ENCODE assay signal across 8 cellular contexts in genomic region chr13:39655041-39655568, GRCh38. TPM values are rescaled to one million over a fixed set of nuclear protein-coding genes. Genes with fewer than 3 reads are reported as not detected.
A peak's percentile ranks its signal among the peaks of the same experiment; 100 is the strongest.
DNase-seq lines count a peak whose midpoint lies in the region; TF ChIP-seq lines count a peak whose summit lies in the region.

No MANE protein-coding gene starts in this region.

- H3K4me3 Mint-ChIP-seq in Caco-2 (ENCODE audit: unreplicated experiment) = peak overlapping the region; percentile 98

- no peaks in the 10 kb centered on the region for H3K9me3 ChIP-seq in Caco-2
- no peaks in the 10 kb centered on the region for H3K9me3 ChIP-seq in HAP-1

- H3K9me3 Mint-ChIP-seq in Caco-2 (ENCODE audit: unreplicated experiment) = no peaks in the 10 kb centered on the region

- no peaks in the 10 kb centered on the region for H3K4me1 Mint-ChIP-seq in Caco-2 (ENCODE audit: low read depth, unreplicated experiment)

- H3K36me3 ChIP-seq in Caco-2 (ENCODE audit: control insufficient read depth, insufficient read depth, low read length) (no peaks in the 10 kb centered on the region), HAP-1 (replicated peaks) (no peaks in the 10 kb centered on the region)

- H3K27ac Mint-ChIP-seq in Caco-2 (ENCODE audit: unreplicated experiment) = peak overlapping the region; percentile 56

- peaks cover 1% of the 10 kb centered on the region for H3K27me3 Mint-ChIP-seq in Caco-2 (ENCODE audit: insufficient read depth, unreplicated experiment)

- TSS peak; percentile 90 for BruUV-seq in Caco-2 (replicated peaks; lab: Mats Ljungman, UMichigan)

- no peak for TF ChIP-seq CTCF in Caco-2 (IDR thresholded peaks at IDR 0.05; ENCODE audit: insufficient read depth in 1 of 2, low read depth in 1 of 2, low read length in 1 of 2, severe bottlenecking in 1 of 2, unreplicated experiment in 1 of 2)

- H3K4me3 ChIP-seq in Caco-2 (ENCODE audit: low read depth, low read length) = peak overlapping the region; percentile 99
- H3K4me3 ChIP-seq in HAP-1 = peak overlapping the region; percentile 78
- H3K4me3 ChIP-seq in skin epidermis = peak overlapping the region; percentile 66 to 100 (median 89)

- intact Hi-C loops in Caco-2 (cut with micrococcal nuclease; ENCODE audit: unreplicated experiment) = no loop called here

- in situ Hi-C loops in HAP-1 (cut with MboI; ENCODE audit: low sequenced_read_pairs) = no loop called here

- CTCF ChIA-PET in Caco-2 (lab: Charles Lee) = no interaction called here

- H3K4me1 ChIP-seq in Caco-2 = no peaks in the 10 kb centered on the region
- peaks cover 6% of the 10 kb centered on the region for H3K4me1 ChIP-seq in HAP-1

- H3K36me3 Mint-ChIP-seq in Caco-2 (ENCODE audit: insufficient read depth, unreplicated experiment) = peaks cover 13% of the 10 kb centered on the region

- H3K27me3 ChIP-seq in Caco-2 (replicated peaks; ENCODE audit: control insufficient read depth, insufficient read depth, low read length) = no peaks in the 10 kb centered on the region
- H3K27me3 ChIP-seq in HAP-1 (ENCODE audit: low read depth) = no peaks in the 10 kb centered on the region

- no peak for DNase-seq in Caco-2
- DNase-seq in HAP-1 (ENCODE audit: low spot score in 2 of 2) = no peak
- DNase-seq in SK-N-DZ (ENCODE audit: low spot score) = peak; percentile 9
- peak; percentile 3 for DNase-seq in glomerular visceral epithelial cell (ENCODE audit: extremely low spot score)
- no peak for DNase-seq in SIG-M5 (lab: John Stamatoyannopoulos, UW)
- no peak for DNase-seq in ecto neural progenitor cell (ENCODE audit: low spot score)
- no peak for DNase-seq in Ammon's horn (ENCODE audit: low spot score)

- POLR2A ChIA-PET in Caco-2 (lab: Charles Lee) = interaction anchor here (0.7 kb wide), 1 partner anchor 1266 kb away, joined by 3 read pairs; no protein-coding TSS in a partner anchor

- peak overlapping the region in 16 of 21 experiments; percentile 63 to 92 (median 84) for H3K27ac ChIP-seq in skin epidermis

RNA-seq across cellular contexts. Expression of gene COG6, which starts 0.4 kb away (rescaled TPM):
- 55.8 and 63.6 TPM in 2 replicates for total RNA-seq in Caco-2 (2022)
- polyA plus RNA-seq in SK-N-DZ (2014; cell fraction: cytosol; rRNA removed) = 14.3 and 14.7 TPM in 2 replicates
- 14.6 and 21.2 TPM in 2 replicates for polyA plus RNA-seq in SK-N-DZ (2014; cell fraction: nucleus; rRNA removed)

RNA-seq across cellular contexts. Expression of gene LHFPL6, which starts 52.1 kb away (rescaled TPM):
- 3.6 and 3.9 TPM in 2 replicates for total RNA-seq in Caco-2 (2022)
- 0.17 and 0.29 TPM in 2 replicates for polyA plus RNA-seq in SK-N-DZ (2014; cell fraction: cytosol; rRNA removed)
- 0.07 and 0.73 TPM in 2 replicates for polyA plus RNA-seq in SK-N-DZ (2014; cell fraction: nucleus; rRNA removed)

Comparison
In these comparisons a context has a peak if more than half of its experiments do, and no peak if none do; other contexts are left out.
1. DNase-seq: peak in SK-N-DZ (single experiment) and glomerular visceral epithelial cell (single experiment); none in Caco-2 (0 of 2), HAP-1 (0 of 2), SIG-M5 (single experiment), ecto neural progenitor cell (single experiment) and Ammon's horn (single experiment).
2. Peak in every context shown above with its lines, with median percentiles within 50 percentile points of each other: H3K4me3 ChIP-seq.